In the genomic region with DNA sequence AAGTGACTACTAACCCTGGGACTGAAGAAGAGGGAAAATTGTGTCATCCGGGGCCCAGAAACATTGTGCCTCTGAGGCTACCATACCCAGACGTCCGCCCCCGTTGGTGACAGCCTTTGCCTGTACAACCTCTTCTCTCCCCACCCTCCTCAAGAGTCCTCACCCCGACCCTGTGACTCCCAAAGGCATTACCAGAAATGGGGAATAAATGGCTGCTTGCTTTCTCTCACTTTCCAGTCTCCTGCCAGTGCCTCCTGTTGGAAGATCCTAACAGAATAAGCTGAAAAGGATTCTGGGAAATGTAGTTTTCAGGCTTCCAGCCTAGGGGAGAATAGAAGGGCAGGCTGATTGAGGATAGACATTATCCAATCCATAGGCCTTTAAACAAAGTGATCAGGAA, we compare ENCODE assay signal across 10 cellular contexts. TPM values are rescaled to one million over a fixed set of nuclear protein-coding genes. Genes with fewer than 3 reads are reported as not detected.
DNase-seq lines count a peak whose midpoint lies in the region; ATAC-seq, FAIRE-seq and TF ChIP-seq lines count a peak whose summit lies in the region.
"Had no signal": no experiment of that assay in that cellular context is flagged by ENCODE, and none has a peak within 500 bp of the region (broad histone marks: within the 10 kb centered on the region; RNA-seq: fewer than 3 reads in every experiment).

No MANE protein-coding gene starts in this region.

- FAIRE-seq in GM12878 (lab: Jason Lieb, UNC) (no peak), HepG2 (lab: Jason Lieb, UNC) (no peak)

- H3K4me3 ChIP-seq in HUES48 (ENCODE audit: low read depth, low read length) = peak overlapping the region; percentile 56
- H3K4me3 ChIP-seq in GM12878 = no peak overlapping the region
- no peak overlapping the region for H3K4me3 ChIP-seq in HepG2 (replicated peaks in 1 of 3; ENCODE audit: insufficient read depth in 1 of 3, low read depth in 2 of 3, low read length in 3 of 3)

- ATAC-seq in GM12878 (no peak), HepG2 (peak; percentile 59), left lobe of liver (no peak)
- ATAC-seq in activated T-helper 17 cell treated with anti-CD3 and anti-CD28 coated beads, Interleukin-2, amount 50 U/mL, for 72 hours (replicated peaks) = no peak

- intact Hi-C loops in GM12878 (cut with micrococcal nuclease; ENCODE audit: unreplicated experiment) (no loop called here), HepG2 (cut with micrococcal nuclease; ENCODE audit: unreplicated experiment) (loop anchor here (5.0 kb wide), 1 partner anchor 196 kb away; no protein-coding TSS in a partner anchor)

- H2AFZ ChIP-seq in GM12878 (ENCODE audit: control insufficient read depth, low read depth, low read length) = no peak overlapping the region
- H2AFZ ChIP-seq in HepG2 (ENCODE audit: low read length) = no peak overlapping the region

- no peak for TF ChIP-seq CTCF in GM12878 (IDR thresholded peaks at IDR 0.05 in 2 of 3, conservative IDR thresholded peaks at IDR 0.05 in 1 of 3; ENCODE audit: control insufficient read depth in 2 of 3, extremely low read depth in 1 of 3, insufficient read depth in 1 of 3, low read depth in 3 of 3, low read length in 3 of 3)
- TF ChIP-seq CTCF in HepG2 (CRISPR knock-in tag; IDR thresholded peaks at IDR 0.05) = peak; percentile 16

- no peaks in the 10 kb centered on the region for H3K4me1 ChIP-seq in HUES48 (ENCODE audit: control insufficient read depth, insufficient read depth, low read length)
- H3K4me1 ChIP-seq in GM12878 (ENCODE audit: control insufficient read depth, insufficient read depth, low read length) = no peaks in the 10 kb centered on the region
- peaks cover 25% of the 10 kb centered on the region for H3K4me1 ChIP-seq in HepG2 (ENCODE audit: insufficient read depth, low read length)

- TF ChIP-seq POLR2A in GM12878 (IDR thresholded peaks at IDR 0.05; ENCODE audit: low read depth, low read length) = no peak
- TF ChIP-seq POLR2A in HepG2 (IDR thresholded peaks at IDR 0.05; ENCODE audit: insufficient read depth in 1 of 2, low read depth in 2 of 2, low read length in 2 of 2) = no peak

- RAD21 ChIA-PET in GM12878 (lab: Charles Lee; ENCODE audit: unreplicated experiment) = no interaction called here

- H3K4me3 Mint-ChIP-seq in activated T-helper 17 cell treated with anti-CD3 and anti-CD28 coated beads, Interleukin-2, amount 50 U/mL, for 72 hours = no peak overlapping the region

- SMC1A ChIA-PET in GM12878 (lab: Charles Lee; ENCODE audit: uncharacterized antibody, unreplicated experiment) = no interaction called here

- POLR2A ChIA-PET in GM12878 (lab: Charles Lee) (no interaction called here), HepG2 (lab: Yijun Ruan, JAX) (no interaction called here)

- H3K4me1 Mint-ChIP-seq in activated T-helper 17 cell treated with anti-CD3 and anti-CD28 coated beads, Interleukin-2, amount 50 U/mL, for 72 hours = no peaks in the 10 kb centered on the region

- H3K79me2 ChIP-seq in GM12878 (ENCODE audit: control insufficient read depth, insufficient read depth, low read length) = no peaks in the 10 kb centered on the region
- H3K79me2 ChIP-seq in HepG2 (ENCODE audit: insufficient read depth, low read length) = no peaks in the 10 kb centered on the region

- no peak for TF ChIP-seq RAD21 in GM12878 (IDR thresholded peaks at IDR 0.05; ENCODE audit: insufficient read depth, low read depth, low read length)
- no peak for TF ChIP-seq RAD21 in HepG2 (CRISPR knock-in tag; IDR thresholded peaks at IDR 0.05)

- H3K9me3 Mint-ChIP-seq in activated T-helper 17 cell treated with anti-CD3 and anti-CD28 coated beads, Interleukin-2, amount 50 U/mL, for 72 hours = no peaks in the 10 kb centered on the region

- in situ Hi-C loops in GM12878 (cut with MboI) (no loop called here), HepG2 (cut with HindIII; ENCODE audit: extremely low pct_ligation_motif_present, low pct_unique_long_range_greater_than_20kb) (loop anchor here (10.0 kb wide), 1 partner anchor 284 kb away; no protein-coding TSS in a partner anchor)

- H3K27me3 ChIP-seq in HUES48 (ENCODE audit: control insufficient read depth, insufficient read depth, low read length) = no peaks in the 10 kb centered on the region
- H3K27me3 ChIP-seq in GM12878 (replicated peaks in 1 of 2; ENCODE audit: control insufficient read depth in 2 of 2, insufficient read depth in 2 of 2, low read length in 1 of 2) = no peaks in the 10 kb centered on the region
- H3K27me3 ChIP-seq in HepG2 (ENCODE audit: control insufficient read depth in 1 of 2, insufficient read depth in 2 of 2, low read length in 2 of 2) = 0 out of 5 replicates have a peak, but pooled peaks cover 0 to 9% of the 10 kb centered on the region in 2 experiments

- H3K36me3 ChIP-seq in HUES48 (ENCODE audit: control insufficient read depth, insufficient read depth, low read length) = no peaks in the 10 kb centered on the region
- H3K36me3 ChIP-seq in GM12878 (ENCODE audit: control insufficient read depth in 2 of 2, insufficient read depth in 2 of 2, low read length in 1 of 2) = no peaks in the 10 kb centered on the region
- no peaks in the 10 kb centered on the region for H3K36me3 ChIP-seq in HepG2 (replicated peaks in 1 of 2; ENCODE audit: control insufficient read depth in 1 of 2, insufficient read depth in 2 of 2, low read length in 2 of 2)

- BruUV-seq in GM12878 (replicated peaks; lab: Mats Ljungman, UMichigan) (no TSS peak), HepG2 (replicated peaks; lab: Mats Ljungman, UMichigan) (no TSS peak)

- H3K27me3 Mint-ChIP-seq in activated T-helper 17 cell treated with anti-CD3 and anti-CD28 coated beads, Interleukin-2, amount 50 U/mL, for 72 hours = peaks cover 14% of the 10 kb centered on the region

- H3K27ac ChIP-seq in HUES48 (ENCODE audit: low read depth, low read length) (no peak overlapping the region), GM12878 (ENCODE audit: control insufficient read depth, insufficient read depth) (no peak overlapping the region), HepG2 (ENCODE audit: extremely low read length, insufficient read depth, low read length) (no peak overlapping the region)
- H3K27ac ChIP-seq: RWPE1 had no signal

- CTCF ChIA-PET in GM12878 (lab: Yijun Ruan, JAX) = interaction anchor here (0.7 to 1.0 kb wide), 2 partner anchors 12 to 549 kb away, joined by 3 read pairs; no protein-coding TSS in a partner anchor
- CTCF ChIA-PET in HepG2 (lab: Yijun Ruan, JAX; ENCODE audit: low intra/inter-chr PET ratio, low total read pairs) = no interaction called here

- H3K4me2 ChIP-seq in GM12878 (ENCODE audit: control insufficient read depth, insufficient read depth) = no peak overlapping the region
- H3K4me2 ChIP-seq in HepG2 (ENCODE audit: low read depth, low read length) = no peak overlapping the region

- no peaks in the 10 kb centered on the region for H3K36me3 Mint-ChIP-seq in activated T-helper 17 cell treated with anti-CD3 and anti-CD28 coated beads, Interleukin-2, amount 50 U/mL, for 72 hours (ENCODE audit: low read depth)

- DNase-seq in AG20443 (ENCODE audit: low spot score) = peak; percentile 29
- DNase-seq in GM12878 (ENCODE audit: low read depth, low spot score) = no peak
- DNase-seq in HepG2 (ENCODE audit: low spot score) = no peak
- no peak for DNase-seq in left lobe of liver (ENCODE audit: low spot score)
- DNase-seq in DMS114 treated with DMSO at 0.1 percent for 48 hours (lab: John Stamatoyannopoulos, UW; ENCODE audit: unreplicated experiment) = no peak
- no peak for DNase-seq in activated effector memory CD4-positive, alpha-beta T cell treated with Interleukin-2 at 50 U/mL for 16 hours
- DNase-seq: activated gamma-delta T cell treated with Interleukin-2 at 50 U/mL for 16 hours had no signal

- H3K9me3 ChIP-seq in HUES48 (ENCODE audit: control insufficient read depth, insufficient read depth, low read length) = no peaks in the 10 kb centered on the region
- H3K9me3 ChIP-seq in GM12878 (replicated peaks; ENCODE audit: control insufficient read depth, insufficient read depth, low read length) = no peaks in the 10 kb centered on the region
- H3K9me3 ChIP-seq in HepG2 (ENCODE audit: low read length) = no peaks in the 10 kb centered on the region

- 14% methylated on average over 5 of the region's 5 CpGs for WGBS in GM12878 (ENCODE audit: insufficient coverage, insufficient replicate concordance, low lambda C conversion rate, missing lambda C conversion rate)
- 67% methylated on average over 5 of the region's 5 CpGs for WGBS in HepG2 (ENCODE audit: low lambda C conversion rate)

- H3K9ac ChIP-seq in HUES48 (ENCODE audit: low read depth, low read length) = no peak overlapping the region
- H3K9ac ChIP-seq in GM12878 (ENCODE audit: control insufficient read depth, insufficient read depth, low read length) = no peak overlapping the region
- H3K9ac ChIP-seq in HepG2 (ENCODE audit: insufficient read depth, low read depth, low read length) = no peak overlapping the region

- H3K27ac Mint-ChIP-seq in activated T-helper 17 cell treated with anti-CD3 and anti-CD28 coated beads, Interleukin-2, amount 50 U/mL, for 72 hours = no peak overlapping the region

- H4K20me1 ChIP-seq in GM12878 (ENCODE audit: control insufficient read depth, insufficient read depth) = no peaks in the 10 kb centered on the region
- no peaks in the 10 kb centered on the region for H4K20me1 ChIP-seq in HepG2 (ENCODE audit: insufficient read depth, low read length)

- no peak for TF ChIP-seq EP300 in GM12878 (IDR thresholded peaks at IDR 0.05; ENCODE audit: borderline replicate concordance in 1 of 2, control insufficient read depth in 1 of 2, low read depth in 2 of 2, low read length in 2 of 2)
- no peak for TF ChIP-seq EP300 in HepG2 (IDR thresholded peaks at IDR 0.05; ENCODE audit: low read depth in 2 of 2, low read length in 2 of 2)
- TF ChIP-seq EP300 in HepG2 (CRISPR knock-in tag; IDR thresholded peaks at IDR 0.05; ENCODE audit: borderline replicate concordance) = no peak

RNA-seq across cellular contexts. Expression of gene SLC25A36, which starts 30.8 kb away (rescaled TPM):
- 702 and 710 TPM in 2 replicates for total RNA-seq in GM12878 (2013; cell fraction: nucleolus; rRNA removed)
- 53.4 and 53.8 TPM in 2 replicates for total RNA-seq in GM12878 (2014; rRNA removed)
- 45.0 and 53.3 TPM in 2 replicates for total RNA-seq in GM12878 (2014; rRNA removed; fragmentation: Illumina TruSeq; extraction: Trizol)
- 53.8 and 56.9 TPM in 2 replicates for total RNA-seq in GM12878 (2021)
- polyA plus RNA-seq in GM12878 (2011; ENCODE audit: low read depth) = 24.6 TPM
- polyA plus RNA-seq in GM12878 (2011; rRNA removed) = 183 and 346 TPM in 2 replicates
- 46.2 and 48.8 TPM in 2 replicates for polyA plus RNA-seq in GM12878 (2011; cell fraction: cytosol; rRNA removed)
- 176 and 315 TPM in 2 replicates for polyA plus RNA-seq in GM12878 (2011; cell fraction: nucleus; rRNA removed)
- 45.1 and 72.0 TPM in 2 replicates for polyA plus RNA-seq in GM12878 (2012)
- polyA plus RNA-seq in GM12878 (2014; fragmentation: Illumina TruSeq; extraction: Trizol) = 54.3 and 75.6 TPM in 2 replicates
- polyA plus RNA-seq in GM12878 (2014; fragmentation: Nextera tagmentation; extraction: Ambion mirVana) = 10 to 100 TPM; 13.0 to 14.0 TPM
- 39.3 and 41.1 TPM in 2 replicates for polyA plus RNA-seq in GM12878 (2014; rRNA removed)
- 10 to 100 TPM; 40.1 to 50.3 TPM for polyA plus RNA-seq in GM12878 (2016; fragmentation: Nextera tagmentation; extraction: Ambion mirVana)
- polyA minus RNA-seq in GM12878 (2011; rRNA and poly(A)+ RNA removed) = 91.4 and 115 TPM in 2 replicates
- polyA minus RNA-seq in GM12878 (2011; cell fraction: cytosol; rRNA and poly(A)+ RNA removed) = 39.3 and 48.6 TPM in 2 replicates
- polyA minus RNA-seq in GM12878 (2011; cell fraction: nucleus; rRNA and poly(A)+ RNA removed) = 155 and 196 TPM in 2 replicates
- total RNA-seq in HepG2 (2016; rRNA removed; fragmentation: Illumina TruSeq; extraction: Trizol) = 30.6 and 34.6 TPM in 2 replicates
- 9.3 and 10.0 TPM in 2 replicates for total RNA-seq in HepG2 (2016; cell fraction: cytosol; rRNA removed; fragmentation: Illumina TruSeq; extraction: Trizol; ENCODE audit: low read depth)
- total RNA-seq in HepG2 (2016; cell fraction: insoluble cytoplasmic fraction; rRNA removed; fragmentation: Illumina TruSeq; extraction: Trizol) = 31.1 and 38.4 TPM in 2 replicates
- total RNA-seq in HepG2 (2016; cell fraction: membrane; rRNA removed; fragmentation: Illumina TruSeq; extraction: Trizol) = 27.8 and 28.9 TPM in 2 replicates
- total RNA-seq in HepG2 (2016; cell fraction: nucleus; rRNA removed; fragmentation: Illumina TruSeq; extraction: Trizol) = 104 and 106 TPM in 2 replicates
- 65.9 and 85.6 TPM in 2 replicates for polyA plus RNA-seq in HepG2 (2011; rRNA removed)
- 21.5 and 30.1 TPM in 2 replicates for polyA plus RNA-seq in HepG2 (2011; cell fraction: cytosol; rRNA removed)
- 95.3 and 126 TPM in 2 replicates for polyA plus RNA-seq in HepG2 (2011; cell fraction: nucleus; rRNA removed)
- polyA plus RNA-seq in HepG2 (2012) = 58.4 and 60.7 TPM in 2 replicates
- polyA plus RNA-seq in HepG2 (2016; cell fraction: cytosol; fragmentation: Illumina TruSeq; extraction: Trizol; ENCODE audit: low read depth) = 3.1 and 3.8 TPM in 2 replicates
- polyA plus RNA-seq in HepG2 (2016; cell fraction: insoluble cytoplasmic fraction; fragmentation: Illumina TruSeq; extraction: Trizol; ENCODE audit: low read depth) = 28.8 and 29.2 TPM in 2 replicates
- polyA plus RNA-seq in HepG2 (2016; cell fraction: membrane; fragmentation: Illumina TruSeq; extraction: Trizol; ENCODE audit: low read depth) = 9.1 and 10.2 TPM in 2 replicates
- 125 and 132 TPM in 2 replicates for polyA plus RNA-seq in HepG2 (2016; cell fraction: nucleus; fragmentation: Illumina TruSeq; extraction: Trizol; ENCODE audit: insufficient read depth, low read depth)
- polyA minus RNA-seq in HepG2 (2011; rRNA and poly(A)+ RNA removed; ENCODE audit: low replicate concordance) = 36.1 and 65.1 TPM in 2 replicates
- polyA minus RNA-seq in HepG2 (2011; cell fraction: cytosol; rRNA and poly(A)+ RNA removed) = 42.8 and 49.8 TPM in 2 replicates
- polyA minus RNA-seq in HepG2 (2011; cell fraction: nucleus; rRNA and poly(A)+ RNA removed) = 350 and 400 TPM in 2 replicates
- total RNA-seq in left lobe of liver = 3.3 TPM
- 10 to 100 TPM; 46.1 to 83.9 TPM for total RNA-seq in activated T-helper 17 cell treated with anti-CD3 and anti-CD28 coated beads, Interleukin-2, amount 50 U/mL, for 72 hours
